Comparison of ENCODE assay signal across 1 cellular context in genomic region chr15:52021128-52021671, GRCh38.
TF ChIP-seq lines count a peak whose summit lies in the region.

No MANE protein-coding gene starts in this region.

TF ChIP-seq in SK-N-SH treated with all-trans-retinoic acid at 6 μM for 48 hours, 23 proteins besides CTCF, POLR2A, EP300 and RAD21 (continued from another document):
- TF ChIP-seq ZNF565 (CRISPR knock-in tag; conservative IDR thresholded peaks at IDR 0.05; ENCODE audit: low read depth) (no peak), ZFP30 (CRISPR knock-in tag; IDR thresholded peaks at IDR 0.05) (no peak), ZNF8 (CRISPR knock-in tag; IDR thresholded peaks at IDR 0.05) (no peak), OSR1 (CRISPR knock-in tag; IDR thresholded peaks at IDR 0.05) (no peak), ZFP3 (CRISPR knock-in tag; IDR thresholded peaks at IDR 0.05) (no peak), ISL1 (CRISPR knock-in tag; IDR thresholded peaks at IDR 0.05) (no peak), TOX (CRISPR knock-in tag; IDR thresholded peaks at IDR 0.05; ENCODE audit: borderline replicate concordance) (no peak), CREB5 (CRISPR knock-in tag; IDR thresholded peaks at IDR 0.05; ENCODE audit: low read depth) (no peak), CSDC2 (CRISPR knock-in tag; IDR thresholded peaks at IDR 0.05) (no peak)
